25 cellular contexts compared by ENCODE assay signal in the genomic region with DNA sequence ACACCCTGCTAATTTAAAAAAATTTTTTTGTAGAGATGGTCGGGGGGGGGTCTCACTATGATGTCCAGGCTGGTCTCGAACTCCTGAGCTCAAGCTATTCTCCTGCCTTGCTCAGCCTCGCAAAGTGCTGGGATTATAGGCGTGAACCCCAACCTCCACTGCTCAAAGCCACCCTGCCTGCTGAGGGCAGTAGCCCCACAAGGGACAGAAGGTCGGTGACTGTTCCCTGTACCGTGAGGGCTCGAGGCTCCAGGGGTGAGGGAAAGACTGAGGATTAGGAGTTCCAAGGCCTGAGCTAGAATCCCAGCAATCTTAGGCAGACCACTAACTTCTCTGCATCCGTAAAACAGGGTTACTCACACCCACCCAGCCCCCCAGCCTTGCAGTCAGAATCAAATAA. TPM values are rescaled to one million over a fixed set of nuclear protein-coding genes. Genes with fewer than 3 reads are reported as not detected.
"Had no signal": no experiment of that assay in that cellular context is flagged by ENCODE, and none has a peak within 500 bp of the region (broad histone marks: within the 10 kb centered on the region; RNA-seq: fewer than 3 reads in every experiment).

No MANE protein-coding gene starts in this region.

- H3K4me3 ChIP-seq: heart right ventricle, left lung, lower lobe of right lung, pancreas, prostate gland, smooth muscle cell, testis, thyroid gland, transverse colon, upper lobe of left lung, vagina had no signal

- FAIRE-seq: keratinocyte, pancreas had no signal

- H3K27ac Mint-ChIP-seq: natural killer cell; nephron progenitor cell; stimulated activated memory B cell treated with anti-CD40 and anti-IgM and Interleukin-4, amounts not matched to agents 10 μg/mL and 1 μg/mL and 100 μg/mL, for 72 hours; stimulated activated naive CD8-positive, alpha-beta T cell treated with anti-CD3 and anti-CD28 coated beads, Interleukin-15, amount 100 ng/mL, for 72 hours had no signal

- ATAC-seq: left lung; lower lobe of right lung; natural killer cell; pancreas; right cardiac atrium; stimulated activated memory B cell treated with anti-CD40 and anti-IgM and Interleukin-4, amounts not matched to agents 10 μg/mL and 1 μg/mL and 100 μg/mL, for 72 hours; stimulated activated naive CD8-positive, alpha-beta T cell treated with anti-CD3 and anti-CD28 coated beads, Interleukin-15, amount 100 ng/mL, for 72 hours had no signal

- H3K36me3 ChIP-seq: heart right ventricle, left lung, lower lobe of right lung, pancreas, prostate gland, thyroid gland, transverse colon, upper lobe of left lung, vagina had no signal

- H3K27me3 ChIP-seq: pancreas, testis, thyroid gland, upper lobe of left lung, vagina had no signal

- H3K4me3 Mint-ChIP-seq: natural killer cell; nephron progenitor cell; stimulated activated memory B cell treated with anti-CD40 and anti-IgM and Interleukin-4, amounts not matched to agents 10 μg/mL and 1 μg/mL and 100 μg/mL, for 72 hours; stimulated activated naive CD8-positive, alpha-beta T cell treated with anti-CD3 and anti-CD28 coated beads, Interleukin-15, amount 100 ng/mL, for 72 hours had no signal

- H3K4me1 Mint-ChIP-seq: natural killer cell; stimulated activated memory B cell treated with anti-CD40 and anti-IgM and Interleukin-4, amounts not matched to agents 10 μg/mL and 1 μg/mL and 100 μg/mL, for 72 hours had no signal

- H3K36me3 Mint-ChIP-seq: natural killer cell; stimulated activated memory B cell treated with anti-CD40 and anti-IgM and Interleukin-4, amounts not matched to agents 10 μg/mL and 1 μg/mL and 100 μg/mL, for 72 hours had no signal

- H3K4me2 ChIP-seq: smooth muscle cell had no signal

- H3K27ac ChIP-seq: heart right ventricle, left lung, lower lobe of right lung, pancreas, prostate gland, thyroid gland, transverse colon, upper lobe of left lung, vagina had no signal

- DNase-seq: heart right ventricle; hippocampal formation; kidney glomerular epithelial cell; left cardiac atrium; left lung; lower lobe of right lung; mesendoderm; midbrain; natural killer cell; nephron progenitor cell; pancreas; retina; stimulated activated CD8-positive, alpha-beta memory T cell treated with anti-CD3 and anti-CD28 coated beads, Interleukin-4, amount 100 ng/mL, for 48 hours; stimulated activated naive CD4-positive, alpha-beta T cell treated with Interleukin-2 at 50 U/mL for 16 hours; stimulated activated naive CD8-positive, alpha-beta T cell treated with anti-CD3 and anti-CD28 coated beads, Interleukin-15, amount 100 ng/mL, for 72 hours; testis; thyroid gland; transverse colon; upper lobe of left lung had no signal

- H3K9me3 Mint-ChIP-seq: natural killer cell; stimulated activated memory B cell treated with anti-CD40 and anti-IgM and Interleukin-4, amounts not matched to agents 10 μg/mL and 1 μg/mL and 100 μg/mL, for 72 hours; stimulated activated naive CD8-positive, alpha-beta T cell treated with anti-CD3 and anti-CD28 coated beads, Interleukin-15, amount 100 ng/mL, for 72 hours had no signal

- H3K4me1 ChIP-seq: left lung, lower lobe of right lung, pancreas, prostate gland, thyroid gland, upper lobe of left lung, vagina had no signal

- H3K9me3 ChIP-seq: heart right ventricle, left lung, lower lobe of right lung, pancreas, prostate gland, testis, thyroid gland, transverse colon, upper lobe of left lung, vagina had no signal

RNA-seq across cellular contexts. Expression of a gene that starts 51.1 kb away (rescaled TPM):
- total RNA-seq: smooth muscle cell had no signal
